8 cellular contexts compared by ENCODE assay signal in the genomic region with DNA sequence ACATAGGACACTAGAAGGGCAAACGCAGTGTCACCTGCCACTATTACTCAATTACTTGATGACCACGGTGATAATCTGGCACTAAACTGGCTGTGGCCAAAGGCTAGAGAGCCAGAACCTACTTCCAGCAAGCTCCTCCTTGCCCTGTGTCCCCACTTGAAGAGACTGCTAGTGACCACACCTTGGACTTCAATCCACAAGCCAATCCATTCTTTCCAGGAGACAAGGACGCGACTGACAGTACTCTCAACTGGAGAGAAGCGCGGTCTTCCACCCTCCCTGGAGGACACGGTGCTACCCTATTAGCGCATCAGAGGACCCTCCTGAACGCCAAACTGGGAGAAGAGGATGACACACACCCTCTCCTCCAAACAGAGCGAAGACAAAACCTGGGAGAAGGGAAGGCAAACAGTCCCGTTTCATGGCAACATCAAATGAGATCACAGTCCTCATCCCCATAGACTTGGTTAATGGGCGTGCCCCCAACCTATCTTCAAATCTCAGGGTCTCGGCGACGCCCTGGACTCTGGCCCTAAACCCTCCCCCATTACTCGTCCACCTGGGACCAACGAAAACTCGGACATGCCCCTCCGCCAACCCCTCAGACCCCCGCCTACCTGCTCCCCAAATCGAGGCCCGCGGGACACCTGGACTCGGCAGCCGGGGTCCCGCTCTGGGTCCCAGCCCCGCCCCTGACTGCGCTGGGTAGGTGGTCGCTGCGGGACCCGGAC. TPM values are rescaled to one million over a fixed set of nuclear protein-coding genes. Genes with fewer than 3 reads are reported as not detected.
DNase-seq lines count a peak whose midpoint lies in the region; ATAC-seq and TF ChIP-seq lines count a peak whose summit lies in the region.

No MANE protein-coding gene starts in this region.

- peaks cover 4% of the 10 kb centered on the region; the same call in 1 of the 2 replicates for H4K20me1 ChIP-seq in Karpas-422 (ENCODE audit: insufficient read depth, low read depth, low read length)

- no peaks in the 10 kb centered on the region for H3K36me3 Mint-ChIP-seq in activated naive CD8-positive, alpha-beta T cell

- DNase-seq in BJ (ENCODE audit: low read depth) (no peak), Karpas-422 (peak; percentile 43), left ventricle myocardium superior (no peak), renal cortical epithelial cell (ENCODE audit: low read depth) (peak; percentile 28), NCI-H2081 treated with DMSO at 0.1 percent for 48 hours (lab: John Stamatoyannopoulos, UW) (no peak)

- peaks cover 32% of the 10 kb centered on the region for H3K4me1 Mint-ChIP-seq in activated naive CD8-positive, alpha-beta T cell (ENCODE audit: low read depth)

- no peaks in the 10 kb centered on the region for H3K9me3 Mint-ChIP-seq in activated naive CD8-positive, alpha-beta T cell (ENCODE audit: low read depth)

- peak overlapping the region; percentile 90 for H2AFZ ChIP-seq in Karpas-422 (ENCODE audit: low read length)

- intact Hi-C loops in left ventricle myocardium superior (cut with micrococcal nuclease): no loop called here

- CTCF ChIA-PET in BJ (lab: Yijun Ruan, JAX): interaction anchor here (0.9 to 1.2 kb wide), 3 partner anchors 22 to 96 kb away, joined by 3 to 6 read pairs (median 3); no protein-coding TSS in a partner anchor

- POLR2A ChIA-PET in BJ (lab: Charles Lee): no interaction called here

- peak overlapping the region; percentile 76; the same call in 1 of the 2 replicates for H3K27ac ChIP-seq in Karpas-422 (ENCODE audit: low read length)

- no peaks in the 10 kb centered on the region for H3K9me3 ChIP-seq in Karpas-422 (ENCODE audit: low read length)

- H3K79me2 ChIP-seq in Karpas-422 (ENCODE audit: low read length): peaks cover 21% of the 10 kb centered on the region

- peaks cover 24% of the 10 kb centered on the region for H3K4me1 ChIP-seq in Karpas-422 (ENCODE audit: low read length)

- H3K27me3 ChIP-seq in BJ (ENCODE audit: control insufficient read depth, insufficient read depth, low read length): no peaks in the 10 kb centered on the region
- no peaks in the 10 kb centered on the region for H3K27me3 ChIP-seq in Karpas-422 (ENCODE audit: low read length)

- TF ChIP-seq CTCF in BJ (IDR thresholded peaks at IDR 0.05; ENCODE audit: insufficient read depth, low read depth, low read length): no peak

- peak; percentile 20 for ATAC-seq in GM19372 (IDR thresholded peaks at IDR 0.05; ENCODE audit: low read depth, unreplicated experiment)
- ATAC-seq in left ventricle myocardium superior: peak; percentile 17
- no peak for ATAC-seq in GM21619 (IDR thresholded peaks at IDR 0.05; ENCODE audit: unreplicated experiment)

- H3K9ac ChIP-seq in Karpas-422 (ENCODE audit: low read length): peak overlapping the region; percentile 88

- peak overlapping the region; percentile 99 for H3K27ac Mint-ChIP-seq in activated naive CD8-positive, alpha-beta T cell

- H3K4me3 Mint-ChIP-seq in activated naive CD8-positive, alpha-beta T cell: peak overlapping the region; percentile 97

- peak overlapping the region; percentile 96 for H3K4me2 ChIP-seq in Karpas-422 (ENCODE audit: low read depth, low read length, poor library complexity, severe bottlenecking)

- peaks cover 8% of the 10 kb centered on the region for H3K36me3 ChIP-seq in BJ (ENCODE audit: control insufficient read depth, insufficient read depth, low read length)
- H3K36me3 ChIP-seq in Karpas-422 (ENCODE audit: insufficient read depth, low read length): no peaks in the 10 kb centered on the region

- H3K9me2 ChIP-seq in Karpas-422 (replicated peaks; ENCODE audit: insufficient read depth, low read length): no peaks in the 10 kb centered on the region

- peak overlapping the region; percentile 90 for H3K4me3 ChIP-seq in BJ (ENCODE audit: low read depth, low read length)
- peak overlapping the region; percentile 96 for H3K4me3 ChIP-seq in Karpas-422 (ENCODE audit: low read length)

- no peaks in the 10 kb centered on the region for H3K27me3 Mint-ChIP-seq in activated naive CD8-positive, alpha-beta T cell

RNA-seq across cellular contexts. Expression of a gene that starts 0.5 kb away (rescaled TPM):
- polyA plus RNA-seq in BJ (2011; rRNA removed): 12.4 and 15.4 TPM in 2 replicates
- polyA minus RNA-seq in BJ (2011; rRNA and poly(A)+ RNA removed): 21.2 and 26.5 TPM in 2 replicates
- total RNA-seq in Karpas-422 (2014; rRNA removed; shearing (Covaris generic); ENCODE audit: low replicate concordance): 15.6 and 21.5 TPM in 2 replicates
- total RNA-seq in left ventricle myocardium superior: 63.3 TPM
- 37.7 and 40.7 TPM in 2 replicates for total RNA-seq in renal cortical epithelial cell

RNA-seq across cellular contexts. Expression of a gene that starts 30.3 kb away (rescaled TPM):
- polyA plus RNA-seq in BJ (2011; rRNA removed): 1.5 TPM in 2 replicates
- polyA minus RNA-seq in BJ (2011; rRNA and poly(A)+ RNA removed): 1.00 and 1.3 TPM in 2 replicates
- 0.14 TPM in 1 of 2 replicates, not detected in the other for total RNA-seq in Karpas-422 (2014; rRNA removed; shearing (Covaris generic); ENCODE audit: low replicate concordance)
- 11.5 TPM for total RNA-seq in left ventricle myocardium superior
- 1.9 and 3.5 TPM in 2 replicates for total RNA-seq in renal cortical epithelial cell

RNA-seq across cellular contexts. Expression of a gene that starts 44.6 kb away (rescaled TPM):
- polyA plus RNA-seq in BJ (2011; rRNA removed): 73.3 and 97.2 TPM in 2 replicates
- 31.2 and 38.5 TPM in 2 replicates for polyA minus RNA-seq in BJ (2011; rRNA and poly(A)+ RNA removed)
- total RNA-seq in Karpas-422 (2014; rRNA removed; shearing (Covaris generic); ENCODE audit: low replicate concordance): 50.4 and 110 TPM in 2 replicates
- 89.4 TPM for total RNA-seq in left ventricle myocardium superior
- total RNA-seq in renal cortical epithelial cell: 63.6 and 105 TPM in 2 replicates

Comparison
In these comparisons a context has a peak if more than half of its experiments do, and no peak if none do; other contexts are left out.
1. DNase-seq: peak in Karpas-422 (single experiment) and renal cortical epithelial cell (single experiment); none in BJ (single experiment), left ventricle myocardium superior (single experiment) and NCI-H2081 treated with DMSO at 0.1 percent for 48 hours (single experiment).